Comparison of ENCODE assay signal across 24 cellular contexts in genomic region chr18:75322206-75322605, GRCh38.
"Had no signal": no experiment of that assay in that cellular context is flagged by ENCODE, and none has a peak within 500 bp of the region (broad histone marks: within the 10 kb centered on the region; RNA-seq: fewer than 3 reads in every experiment).

No MANE protein-coding gene starts in this region.

- H3K9me3 ChIP-seq: prostate gland, thyroid gland had no signal

- H3K4me1 Mint-ChIP-seq: immature natural killer cell, naive B cell, neural crest cell had no signal

- DNase-seq: dermis blood vessel endothelial cell; effector memory CD8-positive, alpha-beta T cell; erythroblast; hypothalamus; immature natural killer cell; mucosa of descending colon; naive B cell; spleen; stimulated activated CD4-positive, alpha-beta T cell treated with anti-CD3 and anti-CD28 coated beads, Interleukin-2, amount 100 ng/mL, for 48 hours; stimulated activated CD8-positive, alpha-beta memory T cell treated with anti-CD3 and anti-CD28 coated beads, Interleukin-4, amount 100 ng/mL, for 48 hours; stimulated activated naive CD4-positive, alpha-beta T cell treated with Interleukin-2 at 50 U/mL for 16 hours; stomach; thyroid gland; trophoblast cell had no signal

- H3K27ac ChIP-seq: coronary artery, prostate gland, right atrium auricular region, skin epidermis, spleen, stomach, thyroid gland had no signal

- H3K27ac Mint-ChIP-seq: effector memory CD8-positive, alpha-beta T cell; immature natural killer cell; memory B cell; mesothelial cell of epicardium; natural killer cell treated with Interleukin-12 subunit alpha and Interleukin-12 subunit beta and Interleukin-15 and Interleukin-18, amount 100 ng/mL, for 72 hours had no signal

- H3K36me3 ChIP-seq: prostate gland, right atrium auricular region, spleen, stomach, thyroid gland had no signal

- H3K4me1 ChIP-seq: prostate gland, right atrium auricular region, spleen, stomach, thyroid gland had no signal

- H3K27me3 ChIP-seq: right atrium auricular region, spleen, stomach, thyroid gland had no signal

- H3K4me3 Mint-ChIP-seq: effector memory CD8-positive, alpha-beta T cell; immature natural killer cell; memory B cell; mesothelial cell of epicardium; naive B cell; natural killer cell treated with Interleukin-12 subunit alpha and Interleukin-12 subunit beta and Interleukin-15 and Interleukin-18, amount 100 ng/mL, for 72 hours; neural crest cell had no signal

- ATAC-seq: effector memory CD8-positive, alpha-beta T cell; left lobe of liver; mucosa of descending colon had no signal

- H3K4me3 ChIP-seq: coronary artery, lung, mucosa of descending colon, prostate gland, right atrium auricular region, skin epidermis, spleen, stomach, thyroid gland had no signal
